Comparison of ENCODE assay signal across 8 cellular contexts in genomic region chr19:42423462-42424344, GRCh38. TPM values are rescaled to one million over a fixed set of nuclear protein-coding genes. Genes with fewer than 3 reads are reported as not detected.
A peak's percentile ranks its signal among the peaks of the same experiment; 100 is the strongest.
DNase-seq lines count a peak whose midpoint lies in the region; ATAC-seq lines count a peak whose summit lies in the region.

No MANE protein-coding gene starts in this region.

- H3K4me3 ChIP-seq in SJSA1: peak overlapping the region; percentile 62

- no peaks in the 10 kb centered on the region for H3K27me3 ChIP-seq in SJSA1 (replicated peaks)

- peaks cover 18% of the 10 kb centered on the region for H3K4me1 ChIP-seq in SJSA1 (replicated peaks)

- ATAC-seq in GM21576 (IDR thresholded peaks at IDR 0.05; ENCODE audit: unreplicated experiment): peak; percentile 72

- H3K9me3 ChIP-seq in SJSA1 (replicated peaks): no peaks in the 10 kb centered on the region

- H3K27ac ChIP-seq in SJSA1 (no peak overlapping the region), substantia nigra (ENCODE audit: low read depth, low read length, poor library complexity, severe bottlenecking) (peak overlapping the region; percentile 88)

- peaks cover 3% of the 10 kb centered on the region; the same call in 1 of the 2 replicates for H3K36me3 ChIP-seq in SJSA1

- DNase-seq in DMS53 (lab: John Stamatoyannopoulos, UW) (peak; percentile 82), KG1 (lab: John Stamatoyannopoulos, UW) (peak; percentile 7), SJSA1 (ENCODE audit: low read depth in 1 of 2, low spot score in 2 of 2) (peak; percentile 88 to 94), globus pallidus (ENCODE audit: low spot score) (peak; percentile 96), nucleus accumbens (lab: John Stamatoyannopoulos, UW) (peak in 55 of 56 donors; percentile 67 to 96 (median 89)), substantia nigra (lab: John Stamatoyannopoulos, UW) (peak; percentile 69 to 97 (median 88))
- DNase-seq in activated naive CD4-positive, alpha-beta T cell treated with anti-CD3 and anti-CD28 coated beads, Interleukin-2, amount 50 U/mL, for 16 hours: peak; percentile 95

RNA-seq across cellular contexts. Expression of gene LIPE, which starts 3.5 kb away (rescaled TPM):
- total RNA-seq in SJSA1 (2014; rRNA removed; shearing (Covaris generic)): 3.3 and 7.9 TPM in 2 replicates

RNA-seq across cellular contexts. Expression of gene CXCL17, which starts 19.0 kb away (rescaled TPM):
- total RNA-seq in SJSA1 (2014; rRNA removed; shearing (Covaris generic)): not detected in 2 replicates

RNA-seq across cellular contexts. Expression of gene CNFN, which starts 33.6 kb away (rescaled TPM):
- not detected in 2 replicates for total RNA-seq in SJSA1 (2014; rRNA removed; shearing (Covaris generic))

Comparison
In these comparisons a context has a peak if more than half of its experiments do, and no peak if none do; other contexts are left out.
1. DNase-seq: peak in every context shown above with its lines; median percentile 96 in globus pallidus; 95 in activated naive CD4-positive, alpha-beta T cell treated with anti-CD3 and anti-CD28 coated beads, Interleukin-2, amount 50 U/mL, for 16 hours; 91 in SJSA1; 89 in nucleus accumbens; 88 in substantia nigra; 82 in DMS53; 7 in KG1.